26 cellular contexts compared by ENCODE assay signal in the genomic region with DNA sequence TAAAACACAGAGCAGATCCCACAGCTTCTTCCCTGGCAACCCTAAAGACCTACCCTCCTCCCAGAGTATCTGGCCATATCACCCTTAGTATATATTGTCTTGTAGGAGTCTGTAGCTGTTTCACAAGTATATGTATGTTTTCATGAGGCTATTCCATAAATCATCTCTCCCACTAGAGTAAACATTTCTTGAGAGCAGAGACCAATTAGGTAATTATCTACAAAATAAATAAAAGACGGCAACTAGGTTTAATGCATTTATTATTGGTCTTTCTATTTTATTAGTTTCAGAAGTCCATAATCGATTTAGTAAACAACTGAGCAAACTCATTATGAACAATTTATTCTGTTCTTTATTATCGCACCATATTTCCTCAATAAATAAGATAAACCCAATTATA. TPM values are rescaled to one million over a fixed set of nuclear protein-coding genes. Genes with fewer than 3 reads are reported as not detected.
DNase-seq lines count a peak whose midpoint lies in the region; ATAC-seq lines count a peak whose summit lies in the region.
"Had no signal": no experiment of that assay in that cellular context is flagged by ENCODE, and none has a peak within 500 bp of the region (broad histone marks: within the 10 kb centered on the region; RNA-seq: fewer than 3 reads in every experiment).

No MANE protein-coding gene starts in this region.

- no peak for ATAC-seq in activated T-cell treated with anti-CD3 and anti-CD28 coated beads, Interleukin-2, amount 50 U/mL, for 72 hours (replicated peaks in 1 of 2)
- ATAC-seq in Right ventricle myocardium inferior: no peak
- ATAC-seq: left cardiac atrium; naive thymus-derived CD8-positive, alpha-beta T cell; psoas muscle; sciatic nerve had no signal

- no peak for DNase-seq in activated T-cell treated with anti-CD3 and anti-CD28 coated beads, Interleukin-2, amount 50 U/mL, for 72 hours
- no peak for DNase-seq in activated T-cell treated with anti-CD3 and anti-CD28 coated beads, Interleukin-2, amount 50 U/mL, for 1 hour
- DNase-seq in NCI-H146 (lab: John Stamatoyannopoulos, UW) (peak; percentile 56), Right ventricle myocardium inferior (ENCODE audit: missing footprints) (no peak), NCI-H510A (lab: John Stamatoyannopoulos, UW) (no peak)
- DNase-seq in activated T-helper 2 cell treated with anti-CD3 and anti-CD28 coated beads, Interferon-gamma antibody, Interleukin-2, Interleukin-4, amounts not matched to agents 10 μg/mL and 5 μg/mL and 100 μg/mL, durations not matched to agents 14 hours and 24 hours and 36 hours (ENCODE audit: low spot score): no peak
- DNase-seq in stimulated activated CD8-positive, alpha-beta memory T cell treated with anti-CD3 and anti-CD28 coated beads, Interleukin-4, amount 100 ng/mL, for 48 hours: no peak
- DNase-seq: activated B cell treated with CpG ODN at 0.5 μM for 24 hours; activated effector memory CD4-positive, alpha-beta T cell treated with anti-CD3 and anti-CD28 coated beads, Interleukin-2, amount 50 U/mL, for 16 hours; activated naive CD8-positive, alpha-beta T cell treated with anti-CD3 and anti-CD28 coated beads, Interleukin-2, amount 10 ng/mL, durations not matched to agents 7 days and 5 days; aorta; colonic mucosa; effector CD4-positive, alpha-beta T cell; hippocampal formation; left cardiac atrium; naive thymus-derived CD8-positive, alpha-beta T cell; NCI-H1694 treated with DMSO at 0.1 percent for 48 hours; NCI-H2171 treated with DMSO at 0.1 percent for 48 hours; NCI-H510A treated with DMSO at 0.1 percent for 48 hours; occipital lobe; Peyer's patch; psoas muscle; stimulated activated CD4-positive, alpha-beta T cell treated with anti-CD3 and anti-CD28 coated beads, Interleukin-12 subunit alpha, Interleukin-12 subunit beta, amount 100 ng/mL, for 4 hours; stimulated activated CD4-positive, alpha-beta T cell treated with anti-CD3 and anti-CD28 coated beads, Interleukin-2, amount 100 ng/mL, for 48 hours; SW 1271 had no signal

- H3K36me3 Mint-ChIP-seq in activated T-cell treated with anti-CD3 and anti-CD28 coated beads, Interleukin-2, amount 50 U/mL, for 72 hours (ENCODE audit: insufficient read depth in 2 of 2): peaks cover 6 to 8% of the 10 kb centered on the region in 2 donors
- peaks cover 32% of the 10 kb centered on the region for H3K36me3 Mint-ChIP-seq in activated T-helper 2 cell treated with anti-CD3 and anti-CD28 coated beads, Interferon-gamma antibody, Interleukin-2, Interleukin-4, amounts not matched to agents 10 μg/mL and 5 μg/mL and 100 μg/mL, durations not matched to agents 14 hours and 24 hours and 36 hours (ENCODE audit: low read depth)

- H3K9me3 Mint-ChIP-seq in activated T-cell treated with anti-CD3 and anti-CD28 coated beads, Interleukin-2, amount 50 U/mL, for 72 hours: no peaks in the 10 kb centered on the region
- no peaks in the 10 kb centered on the region for H3K9me3 Mint-ChIP-seq in activated T-helper 2 cell treated with anti-CD3 and anti-CD28 coated beads, Interferon-gamma antibody, Interleukin-2, Interleukin-4, amounts not matched to agents 10 μg/mL and 5 μg/mL and 100 μg/mL, durations not matched to agents 14 hours and 24 hours and 36 hours
- H3K9me3 Mint-ChIP-seq: activated B cell treated with CpG ODN at 0.5 μM for 24 hours; activated naive CD8-positive, alpha-beta T cell treated with anti-CD3 and anti-CD28 coated beads, Interleukin-2, amount 10 ng/mL, durations not matched to agents 7 days and 5 days; naive thymus-derived CD8-positive, alpha-beta T cell had no signal

- peaks cover 64% of the 10 kb centered on the region for H3K4me1 Mint-ChIP-seq in activated T-cell treated with anti-CD3 and anti-CD28 coated beads, Interleukin-2, amount 50 U/mL, for 72 hours (ENCODE audit: low read depth)
- peaks cover 33% of the 10 kb centered on the region for H3K4me1 Mint-ChIP-seq in activated T-helper 2 cell treated with anti-CD3 and anti-CD28 coated beads, Interferon-gamma antibody, Interleukin-2, Interleukin-4, amounts not matched to agents 10 μg/mL and 5 μg/mL and 100 μg/mL, durations not matched to agents 14 hours and 24 hours and 36 hours (ENCODE audit: low read depth)

- no peaks in the 10 kb centered on the region for H3K27me3 Mint-ChIP-seq in activated T-cell treated with anti-CD3 and anti-CD28 coated beads, Interleukin-2, amount 50 U/mL, for 72 hours (ENCODE audit: low read depth)
- H3K27me3 Mint-ChIP-seq in activated T-helper 2 cell treated with anti-CD3 and anti-CD28 coated beads, Interferon-gamma antibody, Interleukin-2, Interleukin-4, amounts not matched to agents 10 μg/mL and 5 μg/mL and 100 μg/mL, durations not matched to agents 14 hours and 24 hours and 36 hours (ENCODE audit: low read depth): no peaks in the 10 kb centered on the region
- H3K27me3 Mint-ChIP-seq: activated B cell treated with CpG ODN at 0.5 μM for 24 hours; activated naive CD8-positive, alpha-beta T cell treated with anti-CD3 and anti-CD28 coated beads, Interleukin-2, amount 10 ng/mL, durations not matched to agents 7 days and 5 days; naive thymus-derived CD8-positive, alpha-beta T cell had no signal

- H3K4me3 Mint-ChIP-seq in activated T-cell treated with anti-CD3 and anti-CD28 coated beads, Interleukin-2, amount 50 U/mL, for 72 hours: peak overlapping the region; percentile 2 to 49
- H3K4me3 Mint-ChIP-seq in activated T-helper 2 cell treated with anti-CD3 and anti-CD28 coated beads, Interferon-gamma antibody, Interleukin-2, Interleukin-4, amounts not matched to agents 10 μg/mL and 5 μg/mL and 100 μg/mL, durations not matched to agents 14 hours and 24 hours and 36 hours (ENCODE audit: low read depth): no peak overlapping the region
- H3K4me3 Mint-ChIP-seq: activated B cell treated with CpG ODN at 0.5 μM for 24 hours; activated naive CD8-positive, alpha-beta T cell treated with anti-CD3 and anti-CD28 coated beads, Interleukin-2, amount 10 ng/mL, durations not matched to agents 7 days and 5 days; naive thymus-derived CD8-positive, alpha-beta T cell had no signal

- H3K27ac Mint-ChIP-seq in activated T-cell treated with anti-CD3 and anti-CD28 coated beads, Interleukin-2, amount 50 U/mL, for 72 hours: peak overlapping the region; percentile 65
- peak overlapping the region; percentile 38 for H3K27ac Mint-ChIP-seq in activated T-helper 2 cell treated with anti-CD3 and anti-CD28 coated beads, Interferon-gamma antibody, Interleukin-2, Interleukin-4, amounts not matched to agents 10 μg/mL and 5 μg/mL and 100 μg/mL, durations not matched to agents 14 hours and 24 hours and 36 hours
- H3K27ac Mint-ChIP-seq: activated B cell treated with CpG ODN at 0.5 μM for 24 hours; activated naive CD8-positive, alpha-beta T cell treated with anti-CD3 and anti-CD28 coated beads, Interleukin-2, amount 10 ng/mL, durations not matched to agents 7 days and 5 days; naive thymus-derived CD8-positive, alpha-beta T cell had no signal

- intact Hi-C loops in activated T-helper 2 cell treated with anti-CD3 and anti-CD28 coated beads, Interferon-gamma antibody, Interleukin-2, Interleukin-4, amounts not matched to agents 10 μg/mL and 5 μg/mL and 100 μg/mL, durations not matched to agents 14 hours and 24 hours and 36 hours (cut with micrococcal nuclease): no loop called here
- intact Hi-C loops in Right ventricle myocardium inferior (cut with DNase I): no loop called here

RNA-seq across cellular contexts. Expression of gene ACOT9, which starts 7.0 kb away (rescaled TPM):
- 10 to 100 TPM; 85.4 to 92.3 TPM for total RNA-seq in activated T-cell treated with anti-CD3 and anti-CD28 coated beads, Interleukin-2, amount 50 U/mL, for 72 hours
- total RNA-seq in activated T-helper 2 cell treated with anti-CD3 and anti-CD28 coated beads, Interferon-gamma antibody, Interleukin-2, Interleukin-4, amounts not matched to agents 10 μg/mL and 5 μg/mL and 100 μg/mL, durations not matched to agents 14 hours and 24 hours and 36 hours: 75.2 and 76.0 TPM in 2 replicates
- total RNA-seq in Right ventricle myocardium inferior: 50.1 TPM

RNA-seq across cellular contexts. Expression of gene SAT1, which starts 46.9 kb away (rescaled TPM):
- 100 to 1,000 TPM; 229 to 424 TPM for total RNA-seq in activated T-cell treated with anti-CD3 and anti-CD28 coated beads, Interleukin-2, amount 50 U/mL, for 72 hours
- 76.7 and 78.8 TPM in 2 replicates for total RNA-seq in activated T-helper 2 cell treated with anti-CD3 and anti-CD28 coated beads, Interferon-gamma antibody, Interleukin-2, Interleukin-4, amounts not matched to agents 10 μg/mL and 5 μg/mL and 100 μg/mL, durations not matched to agents 14 hours and 24 hours and 36 hours
- 130 TPM for total RNA-seq in Right ventricle myocardium inferior
